ENCODE assay signal across 8 cellular contexts in genomic region chr5:149271195-149271716, GRCh38. TPM values are rescaled to one million over a fixed set of nuclear protein-coding genes. Genes with fewer than 3 reads are reported as not detected.
DNase-seq lines count a peak whose midpoint lies in the region; ATAC-seq and TF ChIP-seq lines count a peak whose summit lies in the region.

No MANE protein-coding gene starts in this region.

- H3K9me3 ChIP-seq in AG04450 (ENCODE audit: control insufficient read depth, insufficient read depth, low read length) (peaks cover 3% of the 10 kb centered on the region), colonic mucosa (peaks cover 5% of the 10 kb centered on the region)
- peaks cover 0 to 5% (median 0%) of the 10 kb centered on the region in 3 experiments for H3K9me3 ChIP-seq in naive thymus-derived CD4-positive, alpha-beta T cell (ENCODE audit: control insufficient read depth in 2 of 3, low read length in 3 of 3)

- TF ChIP-seq CTCF in AG04450 (IDR thresholded peaks at IDR 0.05; ENCODE audit: low read depth, low read length): no peak
- no peak for TF ChIP-seq CTCF in colonic mucosa (IDR thresholded peaks at IDR 0.05)

- H3K27me3 Mint-ChIP-seq in naive thymus-derived CD4-positive, alpha-beta T cell: peaks cover 17 to 73% (median 36%) of the 10 kb centered on the region in 5 donors

- no peaks in the 10 kb centered on the region for H3K4me1 ChIP-seq in colonic mucosa
- H3K4me1 ChIP-seq in naive thymus-derived CD4-positive, alpha-beta T cell (ENCODE audit: control insufficient read depth in 2 of 2, insufficient read depth in 2 of 2, low read length in 2 of 2): no peaks in the 10 kb centered on the region

- H3K36me3 ChIP-seq in colonic mucosa: no peaks in the 10 kb centered on the region
- H3K36me3 ChIP-seq in naive thymus-derived CD4-positive, alpha-beta T cell (ENCODE audit: control insufficient read depth in 2 of 3, insufficient read depth in 3 of 3, low read length in 3 of 3): no peaks in the 10 kb centered on the region

- H3K4me3 ChIP-seq in AG04450 (ENCODE audit: low read depth, low read length) (peak overlapping the region; percentile 72), colonic mucosa (peak overlapping the region; percentile 38)
- no peak overlapping the region for H3K4me3 ChIP-seq in naive thymus-derived CD4-positive, alpha-beta T cell (ENCODE audit: low read length)

- peaks cover 0 to 5% (median 3%) of the 10 kb centered on the region in 5 donors for H3K36me3 Mint-ChIP-seq in naive thymus-derived CD4-positive, alpha-beta T cell

- intact Hi-C loops in colonic mucosa (cut with DNase I): no loop called here
- intact Hi-C loops in naive thymus-derived CD4-positive, alpha-beta T cell (cut with micrococcal nuclease): no loop called here

- no peak overlapping the region for H3K27ac ChIP-seq in AG04450 (ENCODE audit: low read depth, low read length)
- no peak overlapping the region for H3K27ac ChIP-seq in colonic mucosa
- no peak overlapping the region for H3K27ac ChIP-seq in naive thymus-derived CD4-positive, alpha-beta T cell (ENCODE audit: low read depth, low read length)

- peak overlapping the region in 2 of 9 donors; percentile 3 to 60 for H3K27ac Mint-ChIP-seq in naive thymus-derived CD4-positive, alpha-beta T cell

- H3K9me3 Mint-ChIP-seq in naive thymus-derived CD4-positive, alpha-beta T cell: peaks cover 0 to 22% (median 3%) of the 10 kb centered on the region in 11 donors

- peak overlapping the region; percentile 40 to 91 (median 67) for H3K4me3 Mint-ChIP-seq in naive thymus-derived CD4-positive, alpha-beta T cell

- H3K9ac ChIP-seq in colonic mucosa (ENCODE audit: low read depth in 2 of 2, low read length in 2 of 2): peak overlapping the region in 1 of 2 donors; percentile 53

- CTCF ChIA-PET in AG04450 (lab: Charles Lee): interaction anchor here (0.7 to 3.6 kb wide), 2 partner anchors 13 to 141 kb away, joined by 3 to 24 read pairs; no protein-coding TSS in a partner anchor
- CTCF ChIA-PET in naive thymus-derived CD4-positive, alpha-beta T cell (lab: Charles Lee): interaction anchor here (1.2 to 3.5 kb wide), 2 partner anchors 8 to 130 kb away, joined by 4 to 36 read pairs; partner anchors contain the start of gene ABLIM3

- ATAC-seq in naive thymus-derived CD4-positive, alpha-beta T cell: no peak
- ATAC-seq in HG02973 (IDR thresholded peaks at IDR 0.05; ENCODE audit: unreplicated experiment) (no peak), GM21619 (IDR thresholded peaks at IDR 0.05; ENCODE audit: unreplicated experiment) (no peak)

- POLR2A ChIA-PET in AG04450 (lab: Yijun Ruan, JAX): no interaction called here
- POLR2A ChIA-PET in naive thymus-derived CD4-positive, alpha-beta T cell (lab: Charles Lee): no interaction called here

- DNase-seq in AG04450 (ENCODE audit: low read depth, low spot score) (no peak), LoVo (ENCODE audit: low spot score) (peak; percentile 38), colonic mucosa (peak; percentile 27), midbrain (lab: John Stamatoyannopoulos, UW) (no peak), medulla oblongata (ENCODE audit: extremely low spot score) (no peak)
- peak in 2 of 9 donors; percentile 8 to 10 for DNase-seq in naive thymus-derived CD4-positive, alpha-beta T cell

- no peaks in the 10 kb centered on the region for H3K27me3 ChIP-seq in AG04450 (ENCODE audit: control insufficient read depth, insufficient read depth, low read length)
- H3K27me3 ChIP-seq in colonic mucosa: peaks cover 11% of the 10 kb centered on the region
- H3K27me3 ChIP-seq in naive thymus-derived CD4-positive, alpha-beta T cell (ENCODE audit: control insufficient read depth in 2 of 2, insufficient read depth in 2 of 2, low read length in 2 of 2): peaks cover 0 to 3% of the 10 kb centered on the region in 2 donors

- peaks cover 7 to 13% (median 9%) of the 10 kb centered on the region in 7 donors for H3K4me1 Mint-ChIP-seq in naive thymus-derived CD4-positive, alpha-beta T cell

RNA-seq across cellular contexts. Expression of gene AFAP1L1, which starts 0.4 kb away (rescaled TPM):
- 1.8 and 2.6 TPM in 2 replicates for polyA plus RNA-seq in AG04450 (2011; rRNA removed)
- polyA minus RNA-seq in AG04450 (2011; rRNA and poly(A)+ RNA removed): 1.4 and 1.8 TPM in 2 replicates
- 1 to 10 TPM; 1.6 to 4.0 TPM for total RNA-seq in colonic mucosa
- under 1 TPM in 3 of 5 experiments, not detected in 2; 0.08 to 0.76 (median 0.49) TPM for total RNA-seq in naive thymus-derived CD4-positive, alpha-beta T cell
- 1 to 10 TPM in 1 of 2 donors, under 1 TPM in 1; 0.18 to 1.1 TPM for polyA plus RNA-seq in naive thymus-derived CD4-positive, alpha-beta T cell

Comparison
In these comparisons a context has a peak if more than half of its experiments do, and no peak if none do; other contexts are left out.
1. DNase-seq: peak in LoVo (single experiment) and colonic mucosa (single experiment); none in AG04450 (single experiment), midbrain (single experiment) and medulla oblongata (single experiment).